Comparison of ENCODE assay signal across 16 cellular contexts in the genomic region with DNA sequence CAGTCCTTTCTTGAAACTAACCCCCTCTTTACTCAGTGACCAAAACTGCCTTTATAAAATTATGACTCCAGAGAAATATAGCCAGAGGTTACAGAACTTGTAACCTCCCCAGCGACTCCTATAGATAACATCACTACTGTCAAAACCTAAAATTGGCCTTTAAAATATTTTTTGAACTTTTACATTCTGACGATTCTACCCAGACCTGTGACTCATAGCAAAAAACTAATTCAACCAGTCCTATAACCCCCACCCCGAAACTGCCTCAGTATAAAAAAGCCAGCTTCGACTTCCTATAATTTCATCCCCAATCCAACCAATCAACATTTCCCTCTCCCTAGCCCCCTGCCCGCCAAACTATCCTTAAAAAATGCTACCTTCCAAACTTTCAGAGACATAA. TPM values are rescaled to one million over a fixed set of nuclear protein-coding genes. Genes with fewer than 3 reads are reported as not detected.
"Had no signal": no experiment of that assay in that cellular context is flagged by ENCODE, and none has a peak within 500 bp of the region (broad histone marks: within the 10 kb centered on the region; RNA-seq: fewer than 3 reads in every experiment).

No MANE protein-coding gene starts in this region.

- H3K4me3 ChIP-seq: mucosa of descending colon, right atrium auricular region had no signal

- H3K9me3 Mint-ChIP-seq: activated T-helper 1 cell treated with anti-CD3 and anti-CD28 coated beads, Interleukin-12 subunit alpha, Interleukin-12 subunit beta, Interleukin-2, Interleukin-4 antibody, amounts not matched to agents 30 ng/mL and 10 ng/mL and 1 ng/mL, durations not matched to agents 14 hours and 24 hours and 36 hours; stimulated activated naive CD8-positive, alpha-beta T cell treated with anti-CD3 and anti-CD28 coated beads, Interleukin-15, Interleukin-2, amounts not matched to agents 100 ng/mL and 50 ng/mL, for 24 hours had no signal

- H3K4me1 Mint-ChIP-seq: naive thymus-derived CD8-positive, alpha-beta T cell had no signal

- H3K27ac Mint-ChIP-seq: activated naive CD8-positive, alpha-beta T cell treated with anti-CD3 and anti-CD28 coated beads, Interleukin-2, amount 10 ng/mL, durations not matched to agents 7 days and 5 days; activated T-helper 1 cell treated with anti-CD3 and anti-CD28 coated beads, Interleukin-12 subunit alpha, Interleukin-12 subunit beta, Interleukin-2, Interleukin-4 antibody, amounts not matched to agents 30 ng/mL and 10 ng/mL and 1 ng/mL, durations not matched to agents 14 hours and 24 hours and 36 hours; memory B cell; naive thymus-derived CD8-positive, alpha-beta T cell; stimulated activated naive CD8-positive, alpha-beta T cell treated with anti-CD3 and anti-CD28 coated beads, Interleukin-15, Interleukin-2, amounts not matched to agents 100 ng/mL and 50 ng/mL, for 24 hours had no signal

- H3K36me3 Mint-ChIP-seq: activated naive CD8-positive, alpha-beta T cell treated with anti-CD3 and anti-CD28 coated beads, Interleukin-2, amount 10 ng/mL, durations not matched to agents 7 days and 5 days; memory B cell had no signal

- ATAC-seq: left ventricle myocardium superior; mucosa of descending colon; naive thymus-derived CD8-positive, alpha-beta T cell had no signal

- H3K4me3 Mint-ChIP-seq: activated naive CD8-positive, alpha-beta T cell treated with anti-CD3 and anti-CD28 coated beads, Interleukin-2, amount 10 ng/mL, durations not matched to agents 7 days and 5 days; activated T-helper 1 cell treated with anti-CD3 and anti-CD28 coated beads, Interleukin-12 subunit alpha, Interleukin-12 subunit beta, Interleukin-2, Interleukin-4 antibody, amounts not matched to agents 30 ng/mL and 10 ng/mL and 1 ng/mL, durations not matched to agents 14 hours and 24 hours and 36 hours; memory B cell; naive thymus-derived CD8-positive, alpha-beta T cell; stimulated activated naive CD8-positive, alpha-beta T cell treated with anti-CD3 and anti-CD28 coated beads, Interleukin-15, Interleukin-2, amounts not matched to agents 100 ng/mL and 50 ng/mL, for 24 hours had no signal

- DNase-seq: activated CD4-positive, CD25-positive, alpha-beta regulatory T cell treated with anti-CD3 and anti-CD28 coated beads, Interleukin-2, amount 50 U/mL, for 72 hours; activated naive CD8-positive, alpha-beta T cell treated with anti-CD3 and anti-CD28 coated beads, Interleukin-2, amount 10 ng/mL, durations not matched to agents 7 days and 5 days; anterior cingulate cortex; hippocampal formation; kidney; left ventricle myocardium superior; mucosa of descending colon; naive thymus-derived CD8-positive, alpha-beta T cell; small intestine; T-helper 1 cell; T1000 had no signal

- H3K9me3 ChIP-seq: mucosa of descending colon, right atrium auricular region had no signal

- H3K27me3 ChIP-seq: right atrium auricular region had no signal

RNA-seq across cellular contexts. Expression of a gene that starts 13.9 kb away (rescaled TPM):
- total RNA-seq: activated CD8-positive, alpha-beta memory T cell treated with anti-CD3 and anti-CD28 coated beads for 36 hours; activated T-helper 1 cell treated with anti-CD3 and anti-CD28 coated beads, Interleukin-12 subunit alpha, Interleukin-12 subunit beta, Interleukin-2, Interleukin-4 antibody, amounts not matched to agents 30 ng/mL and 10 ng/mL and 1 ng/mL, durations not matched to agents 14 hours and 24 hours and 36 hours; naive thymus-derived CD8-positive, alpha-beta T cell had no signal
